Comparison of ENCODE assay signal across 33 cellular contexts in the genomic region with DNA sequence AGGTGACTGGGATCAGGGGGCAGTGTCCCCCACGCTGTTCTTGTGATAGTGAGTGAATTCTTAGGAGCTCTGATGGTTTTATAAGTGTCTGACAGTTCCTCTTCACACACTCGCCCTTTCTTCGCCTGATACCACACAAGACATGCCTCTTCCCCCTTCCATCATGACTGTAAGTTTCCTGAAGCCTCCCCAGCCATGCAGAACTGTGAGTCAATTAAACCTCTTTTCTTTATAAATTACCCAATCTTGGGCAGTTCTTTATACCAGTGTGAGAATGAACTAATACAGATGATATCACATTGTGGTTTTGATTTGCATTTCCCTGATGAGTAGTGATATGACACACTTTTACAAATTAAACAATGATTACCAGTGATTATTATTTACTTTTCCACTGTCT.
"Had no signal": no experiment of that assay in that cellular context is flagged by ENCODE, and none has a peak within 500 bp of the region (broad histone marks: within the 10 kb centered on the region; RNA-seq: fewer than 3 reads in every experiment).

No MANE protein-coding gene starts in this region.

- H3K27ac ChIP-seq: brain microvascular endothelial cell, coronary artery, dorsolateral prefrontal cortex, heart left ventricle, pancreas, prostate gland, skin epidermis, vagina, WERI-Rb-1 had no signal

- H3K27me3 ChIP-seq: brain microvascular endothelial cell, dorsolateral prefrontal cortex, heart left ventricle, pancreas, vagina had no signal

- H3K27ac Mint-ChIP-seq: activated naive CD8-positive, alpha-beta T cell treated with anti-CD3 and anti-CD28 coated beads, Interleukin-2, amount 10 ng/mL, durations not matched to agents 7 days and 5 days; activated T-cell treated with anti-CD3 and anti-CD28 coated beads, Interleukin-2, amount 50 U/mL, for 24 hours; activated T-helper 2 cell treated with anti-CD3 and anti-CD28 coated beads, Interferon-gamma antibody, Interleukin-2, Interleukin-4, amounts not matched to agents 10 μg/mL and 5 μg/mL and 100 μg/mL, durations not matched to agents 14 hours and 24 hours and 36 hours; mesothelial cell of epicardium; stimulated activated naive B cell treated with anti-CD40 and anti-IgM and Interleukin-4, amounts not matched to agents 10 μg/mL and 1 μg/mL and 100 μg/mL, for 72 hours; T-helper 1 cell treated with Interleukin-12 subunit alpha and Interleukin-12 subunit beta and Interleukin-4 antibody, amounts not matched to agents 30 μg/mL and 1 μg/mL, for 36 hours; type B pancreatic cell had no signal

- H3K9me3 ChIP-seq: pancreas, prostate gland, vagina had no signal

- H3K4me3 ChIP-seq: coronary artery, dorsolateral prefrontal cortex, heart left ventricle, pancreas, prostate gland, skin epidermis, vagina had no signal

- H3K36me3 ChIP-seq: brain microvascular endothelial cell, pancreas, prostate gland had no signal

- H3K4me1 Mint-ChIP-seq: activated naive CD8-positive, alpha-beta T cell treated with anti-CD3 and anti-CD28 coated beads, Interleukin-2, amount 10 ng/mL, durations not matched to agents 7 days and 5 days; mesothelial cell of epicardium; naive B cell; neural crest cell had no signal

- DNase-seq: activated CD4-positive, alpha-beta T cell treated with anti-CD3 and anti-CD28 coated beads, Interleukin-2, amount 50 U/mL, for 1 hour; activated CD4-positive, CD25-positive, alpha-beta regulatory T cell treated with anti-CD3 and anti-CD28 coated beads, Interleukin-2, amount 50 U/mL, for 72 hours; activated CD8-positive, alpha-beta memory T cell treated with anti-CD3 and anti-CD28 coated beads, Interleukin-2, amount 50 U/mL, for 4 hours; activated naive CD8-positive, alpha-beta T cell treated with anti-CD3 and anti-CD28 coated beads, Interleukin-2, amount 10 ng/mL, durations not matched to agents 7 days and 5 days; activated T-cell treated with anti-CD3 and anti-CD28 coated beads, Interleukin-2, amount 50 U/mL, for 24 hours; amniotic stem cell; brain microvascular endothelial cell; dorsolateral prefrontal cortex; effector memory CD4-positive, alpha-beta T cell; erythroblast; foreskin fibroblast; heart left ventricle; naive B cell; nucleus accumbens; pancreas; retina; stimulated activated CD4-positive, alpha-beta T cell treated with anti-CD3 and anti-CD28 coated beads, Interleukin-12 subunit alpha, Interleukin-12 subunit beta, amount 100 ng/mL, for 4 hours; stimulated activated CD4-positive, alpha-beta T cell treated with anti-CD3 and anti-CD28 coated beads, Interleukin-4, amount 100 ng/mL, for 1 hour; stimulated activated CD8-positive, alpha-beta memory T cell treated with anti-CD3 and anti-CD28 coated beads, Interleukin-4, amount 100 ng/mL, for 48 hours; stimulated activated naive B cell treated with anti-CD40 and anti-IgM and Interleukin-4, amounts not matched to agents 10 μg/mL and 1 μg/mL and 100 μg/mL, for 72 hours; substantia nigra; T-helper 9 cell; WERI-Rb-1 had no signal

- H3K27me3 Mint-ChIP-seq: activated naive CD8-positive, alpha-beta T cell treated with anti-CD3 and anti-CD28 coated beads, Interleukin-2, amount 10 ng/mL, durations not matched to agents 7 days and 5 days; activated T-cell treated with anti-CD3 and anti-CD28 coated beads, Interleukin-2, amount 50 U/mL, for 24 hours; naive B cell; stimulated activated naive B cell treated with anti-CD40 and anti-IgM and Interleukin-4, amounts not matched to agents 10 μg/mL and 1 μg/mL and 100 μg/mL, for 72 hours; type B pancreatic cell had no signal

- ATAC-seq: heart left ventricle; pancreas; sciatic nerve; stimulated activated naive B cell treated with anti-CD40 and anti-IgM and Interleukin-4, amounts not matched to agents 10 μg/mL and 1 μg/mL and 100 μg/mL, for 72 hours had no signal

- H3K4me1 ChIP-seq: heart left ventricle, pancreas, prostate gland, vagina had no signal

- H3K4me3 Mint-ChIP-seq: activated naive CD8-positive, alpha-beta T cell treated with anti-CD3 and anti-CD28 coated beads, Interleukin-2, amount 10 ng/mL, durations not matched to agents 7 days and 5 days; activated T-cell treated with anti-CD3 and anti-CD28 coated beads, Interleukin-2, amount 50 U/mL, for 24 hours; mesothelial cell of epicardium; naive B cell; neural crest cell; stimulated activated naive B cell treated with anti-CD40 and anti-IgM and Interleukin-4, amounts not matched to agents 10 μg/mL and 1 μg/mL and 100 μg/mL, for 72 hours; T-helper 1 cell treated with Interleukin-12 subunit alpha and Interleukin-12 subunit beta and Interleukin-4 antibody, amounts not matched to agents 30 μg/mL and 1 μg/mL, for 36 hours; type B pancreatic cell had no signal
